Comparison of ENCODE assay signal across 24 cellular contexts in genomic region chr2:132519566-132519965, GRCh38.
"Had no signal": no experiment of that assay in that cellular context is flagged by ENCODE, and none has a peak within 500 bp of the region (broad histone marks: within the 10 kb centered on the region; RNA-seq: fewer than 3 reads in every experiment).

No MANE protein-coding gene starts in this region.

- DNase-seq: activated CD4-positive, alpha-beta T cell treated with anti-CD3 and anti-CD28 coated beads for 48 hours; activated CD4-positive, alpha-beta T cell treated with anti-CD3 and anti-CD28 coated beads, Interleukin-2, amount 50 U/mL, for 48 hours; activated CD8-positive, alpha-beta memory T cell treated with anti-CD3 and anti-CD28 coated beads for 24 hours; activated effector memory CD4-positive, alpha-beta T cell treated with Interleukin-2 at 50 U/mL for 16 hours; activated naive CD4-positive, alpha-beta T cell treated with anti-CD3 and anti-CD28 coated beads for 36 hours; activated naive CD8-positive, alpha-beta T cell treated with anti-CD3 and anti-CD28 coated beads for 36 hours; adrenal gland; aorta; body of pancreas; cerebellar nuclear complex; dorsolateral prefrontal cortex; effector memory CD4-positive, alpha-beta T cell; gastrocnemius medialis; islet precursor cell; left ventricle myocardium superior; naive B cell; nephron progenitor cell; retina; stimulated activated CD4-positive, alpha-beta T cell treated with anti-CD3 and anti-CD28 coated beads, Interleukin-12 subunit alpha, Interleukin-12 subunit beta, amount 100 ng/mL, for 4 hours; stimulated activated CD4-positive, alpha-beta T cell treated with anti-CD3 and anti-CD28 coated beads, Interleukin-4, amount 100 ng/mL, for 1 hour; stimulated activated naive CD8-positive, alpha-beta T cell treated with anti-CD3 and anti-CD28 coated beads, Interleukin-15, Interleukin-2, amounts not matched to agents 100 U/mL and 50 U/mL, for 24 hours; testis; transverse colon; WERI-Rb-1 had no signal
